In the genomic region with DNA sequence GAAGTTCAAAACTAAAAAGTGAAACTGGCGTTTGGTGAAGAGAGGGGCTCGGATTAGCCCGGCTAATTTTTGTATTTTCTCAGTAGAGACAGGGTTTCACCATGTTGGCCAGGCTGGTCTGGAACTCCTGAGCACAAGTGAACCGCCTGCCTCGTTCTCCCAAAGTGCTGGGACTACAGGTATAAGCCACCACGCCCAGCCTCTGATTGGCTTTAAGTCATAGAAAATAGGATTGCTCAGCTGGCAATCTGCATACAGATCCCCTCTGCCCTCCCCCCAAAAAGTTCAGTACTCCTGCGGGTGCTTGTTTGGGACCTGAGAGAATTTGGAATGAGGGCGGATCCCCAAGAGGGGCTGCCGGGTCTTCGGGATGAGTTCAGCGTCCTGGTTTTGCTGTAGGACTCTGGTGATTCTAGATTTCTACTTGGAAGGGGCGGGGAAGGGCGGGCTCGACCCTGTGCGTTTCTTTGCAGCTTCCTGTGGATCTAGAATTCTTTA, we compare ENCODE assay signal across 8 cellular contexts. TPM values are rescaled to one million over a fixed set of nuclear protein-coding genes. Genes with fewer than 3 reads are reported as not detected.
DNase-seq lines count a peak whose midpoint lies in the region; ATAC-seq, FAIRE-seq and TF ChIP-seq lines count a peak whose summit lies in the region.

No MANE protein-coding gene starts in this region.

- no peaks in the 10 kb centered on the region for H4K20me1 ChIP-seq in HCT116 (ENCODE audit: insufficient read depth)
- no peaks in the 10 kb centered on the region for H4K20me1 ChIP-seq in hepatocyte (ENCODE audit: insufficient read depth, poor library complexity, severe bottlenecking)

- TF ChIP-seq CTCF in HCT116 (IDR thresholded peaks at IDR 0.05 in 2 of 3, conservative IDR thresholded peaks at IDR 0.05 in 1 of 3; ENCODE audit: borderline replicate concordance in 1 of 3, insufficient read depth in 1 of 3, low read depth in 2 of 3, low read length in 2 of 3) (no peak), hepatocyte (IDR thresholded peaks at IDR 0.05; ENCODE audit: poor library complexity) (no peak)

- POLR2A ChIA-PET in HCT116 (lab: Charles Lee) (no interaction called here), T-cell (lab: Charles Lee) (interaction anchor here in 1 of 2 donors (1.0 kb wide), 1 partner anchor 27 kb away, joined by 19 read pairs; no protein-coding TSS in a partner anchor)

- DNase-seq in HCT116 (ENCODE audit: low read depth, low spot score) (no peak), T-cell (no peak), hepatocyte (ENCODE audit: low spot score) (peak; percentile 6), SW480 (ENCODE audit: low spot score) (no peak), frontal cortex (ENCODE audit: low spot score in 2 of 2) (no peak)
- DNase-seq in stimulated activated effector memory CD8-positive, alpha-beta T cell treated with anti-CD3 and anti-CD28 coated beads, Interleukin-12 subunit alpha, Interleukin-12 subunit beta, amount 100 ng/mL, for 72 hours (ENCODE audit: low spot score in 2 of 2) = no peak

- 43% methylated on average over 15 of the region's 15 CpGs for WGBS in hepatocyte (ENCODE audit: low lambda C conversion rate, missing lambda C conversion rate)

- H2AFZ ChIP-seq in HCT116 (ENCODE audit: low read depth, low read length, poor library complexity, severe bottlenecking) (no peak overlapping the region), hepatocyte (peak overlapping the region; percentile 61)

- peak overlapping the region; percentile 78 to 99 (median 84) for H3K4me3 Mint-ChIP-seq in T-cell
- peak overlapping the region; percentile 96 for H3K4me3 Mint-ChIP-seq in stimulated activated effector memory CD8-positive, alpha-beta T cell treated with anti-CD3 and anti-CD28 coated beads, Interleukin-12 subunit alpha, Interleukin-12 subunit beta, amount 100 ng/mL, for 72 hours

- H3K9me3 Mint-ChIP-seq in T-cell = no peaks in the 10 kb centered on the region
- H3K9me3 Mint-ChIP-seq in stimulated activated effector memory CD8-positive, alpha-beta T cell treated with anti-CD3 and anti-CD28 coated beads, Interleukin-12 subunit alpha, Interleukin-12 subunit beta, amount 100 ng/mL, for 72 hours = no peaks in the 10 kb centered on the region

- TF ChIP-seq POLR2A in HCT116 (IDR thresholded peaks at IDR 0.05; ENCODE audit: borderline replicate concordance, extremely low read depth, insufficient read depth, insufficient read length) = no peak

- FAIRE-seq in frontal cortex (lab: Jason Lieb, UNC) = no peak

- TF ChIP-seq RAD21 in HCT116 (IDR thresholded peaks at IDR 0.05; ENCODE audit: low read depth) = no peak

- peaks cover 23 to 36% (median 27%) of the 10 kb centered on the region in 3 donors for H3K4me1 Mint-ChIP-seq in T-cell
- H3K4me1 Mint-ChIP-seq in stimulated activated effector memory CD8-positive, alpha-beta T cell treated with anti-CD3 and anti-CD28 coated beads, Interleukin-12 subunit alpha, Interleukin-12 subunit beta, amount 100 ng/mL, for 72 hours = peaks cover 10% of the 10 kb centered on the region

- no peaks in the 10 kb centered on the region for H3K27me3 Mint-ChIP-seq in T-cell

- no peak overlapping the region for H3K27ac ChIP-seq in HCT116 (ENCODE audit: low read depth, low read length)
- H3K27ac ChIP-seq in hepatocyte = no peak overlapping the region

- intact Hi-C loops in HCT116 (cut with micrococcal nuclease) = no loop called here

- CTCF ChIA-PET in HCT116 (lab: Charles Lee) = no interaction called here
- CTCF ChIA-PET in T-cell (lab: Charles Lee) = interaction anchor here in 1 of 2 donors (1.5 kb wide), 1 partner anchor 97 kb away, joined by 5 read pairs; no protein-coding TSS in a partner anchor

- no peaks in the 10 kb centered on the region for H3K9me3 ChIP-seq in HCT116 (ENCODE audit: control insufficient read depth in 1 of 2, insufficient read depth in 1 of 2, low read depth in 1 of 2, low read length in 2 of 2)
- no peaks in the 10 kb centered on the region for H3K9me3 ChIP-seq in hepatocyte (ENCODE audit: low read depth)

- H3K9ac ChIP-seq in HCT116 (ENCODE audit: low read length) = peak overlapping the region; percentile 68

- H3K4me1 ChIP-seq in HCT116 (ENCODE audit: control insufficient read depth in 1 of 2, insufficient read depth in 2 of 2, low read length in 2 of 2) (peaks cover 0 to 4% of the 10 kb centered on the region in 2 experiments; a peak in 2 of 4 replicates), hepatocyte (ENCODE audit: insufficient read depth) (no peaks in the 10 kb centered on the region)

- H3K9me2 ChIP-seq in HCT116 (ENCODE audit: insufficient read depth) = no peaks in the 10 kb centered on the region
- no peaks in the 10 kb centered on the region for H3K9me2 ChIP-seq in hepatocyte (replicated peaks; ENCODE audit: insufficient read depth)

- peak overlapping the region; percentile 23 to 84 for H3K27ac Mint-ChIP-seq in T-cell
- H3K27ac Mint-ChIP-seq in stimulated activated effector memory CD8-positive, alpha-beta T cell treated with anti-CD3 and anti-CD28 coated beads, Interleukin-12 subunit alpha, Interleukin-12 subunit beta, amount 100 ng/mL, for 72 hours = no peak overlapping the region

- BruUV-seq in HCT116 (replicated peaks; lab: Mats Ljungman, UMichigan) = no TSS peak

- RAD21 ChIA-PET in HCT116 (lab: Charles Lee; ENCODE audit: low non-redundant PET in 1 of 2, low total read pairs in 2 of 2, uncharacterized antibody in 2 of 2, unreplicated experiment in 2 of 2) = no interaction called here

- ATAC-seq in HCT116 (peak; percentile 52), T-cell (replicated peaks in 1 of 4) (peak in 3 of 4 experiments; percentile 1 to 16 (median 1)), GM18858 (IDR thresholded peaks at IDR 0.05; ENCODE audit: unreplicated experiment) (no peak), GM21723 (IDR thresholded peaks at IDR 0.05; ENCODE audit: unreplicated experiment) (no peak)
- no peak for ATAC-seq in stimulated activated effector memory CD8-positive, alpha-beta T cell treated with anti-CD3 and anti-CD28 coated beads, Interleukin-12 subunit alpha, Interleukin-12 subunit beta, amount 100 ng/mL, for 72 hours

- no peaks in the 10 kb centered on the region for H3K27me3 ChIP-seq in HCT116 (ENCODE audit: insufficient read depth, low read length)
- H3K27me3 ChIP-seq in hepatocyte = no peaks in the 10 kb centered on the region

- no peaks in the 10 kb centered on the region for H3K36me3 ChIP-seq in HCT116 (ENCODE audit: control insufficient read depth in 1 of 2, insufficient read depth in 2 of 2, low read length in 2 of 2)
- no peaks in the 10 kb centered on the region for H3K36me3 ChIP-seq in hepatocyte (replicated peaks; ENCODE audit: insufficient read depth, low read depth)

- H3K36me3 Mint-ChIP-seq in T-cell = no peaks in the 10 kb centered on the region
- peaks cover 19% of the 10 kb centered on the region for H3K36me3 Mint-ChIP-seq in stimulated activated effector memory CD8-positive, alpha-beta T cell treated with anti-CD3 and anti-CD28 coated beads, Interleukin-12 subunit alpha, Interleukin-12 subunit beta, amount 100 ng/mL, for 72 hours

- H3K79me2 ChIP-seq in HCT116 (ENCODE audit: insufficient read depth, low read length) = peaks cover 27% of the 10 kb centered on the region
- H3K79me2 ChIP-seq in hepatocyte = peaks cover 5% of the 10 kb centered on the region

- H3K4me3 ChIP-seq in HCT116 (replicated peaks in 1 of 2; ENCODE audit: low read depth in 1 of 2, low read length in 2 of 2) (peak overlapping the region; percentile 39 to 60), hepatocyte (peak overlapping the region; percentile 58)

- H3K4me2 ChIP-seq in HCT116 (ENCODE audit: low read length) (peak overlapping the region; percentile 80), hepatocyte (peak overlapping the region; percentile 71)

TF ChIP-seq in HCT116, 20 proteins besides CTCF, POLR2A, EP300 and RAD21 (continues in another document):
- no peak for TF ChIP-seq FOSL1 (IDR thresholded peaks at IDR 0.05; ENCODE audit: low read depth)
- TF ChIP-seq CEBPB (IDR thresholded peaks at IDR 0.05; ENCODE audit: low read depth) = no peak
- TF ChIP-seq ELF1 (IDR thresholded peaks at IDR 0.05; ENCODE audit: borderline replicate concordance, low read depth) = no peak
- no peak for TF ChIP-seq ZFX (IDR thresholded peaks at IDR 0.05)
- TF ChIP-seq TCF7L2 (IDR thresholded peaks at IDR 0.05; ENCODE audit: borderline replicate concordance, extremely low read depth, insufficient read depth, insufficient read length) = no peak
- no peak for TF ChIP-seq EZH2 (IDR thresholded peaks at IDR 0.05)
- no peak for TF ChIP-seq SIN3A (IDR thresholded peaks at IDR 0.05; ENCODE audit: low read depth)
- no peak for TF ChIP-seq ZNF274 (IDR thresholded peaks at IDR 0.05; ENCODE audit: low read depth, low read length)
- no peak for TF ChIP-seq CBX3 (IDR thresholded peaks at IDR 0.05; ENCODE audit: low read depth)
- TF ChIP-seq EZH2phosphoT487 (IDR thresholded peaks at IDR 0.05; ENCODE audit: borderline replicate concordance) = no peak
- TF ChIP-seq EGR1 (IDR thresholded peaks at IDR 0.05; ENCODE audit: low read depth) = no peak
- TF ChIP-seq POLR2AphosphoS5 (IDR thresholded peaks at IDR 0.05; ENCODE audit: low read depth, low read length) = no peak
- TF ChIP-seq, protein P1, sequence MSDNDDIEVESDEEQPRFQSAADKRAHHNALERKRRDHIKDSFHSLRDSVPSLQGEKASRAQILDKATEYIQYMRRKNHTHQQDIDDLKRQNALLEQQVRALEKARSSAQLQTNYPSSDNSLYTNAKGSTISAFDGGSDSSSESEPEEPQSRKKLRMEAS (IDR thresholded peaks at IDR 0.05) = no peak
- TF ChIP-seq JUND (IDR thresholded peaks at IDR 0.05) = no peak
- no peak for TF ChIP-seq YY1 (IDR thresholded peaks at IDR 0.05; ENCODE audit: extremely low read depth, insufficient replicate concordance, low read depth, low read length)
- TF ChIP-seq SRF (IDR thresholded peaks at IDR 0.05; ENCODE audit: low read depth) = no peak

RNA-seq across cellular contexts. Expression of gene PRKX, which starts 0.5 kb away (rescaled TPM):
- total RNA-seq in HCT116 (2021; ENCODE audit: unreplicated experiment) (26.7 TPM), T-cell (10 to 100 TPM; 55.9 to 83.2 (median 63.2) TPM), hepatocyte (18.2 and 18.5 TPM in 2 replicates), frontal cortex (14.3 TPM)
- polyA plus RNA-seq in HCT116 (2012) = 11.0 and 11.1 TPM in 2 replicates
- polyA plus RNA-seq in hepatocyte = 10.7 and 12.1 TPM in 2 replicates

Comparison
In these comparisons a context has a peak if more than half of its experiments do, and no peak if none do; other contexts are left out.
1. ATAC-seq: peak in HCT116 (single experiment) and T-cell (3 of 4); none in stimulated activated effector memory CD8-positive, alpha-beta T cell treated with anti-CD3 and anti-CD28 coated beads, Interleukin-12 subunit alpha, Interleukin-12 subunit beta, amount 100 ng/mL, for 72 hours (single experiment), GM18858 (single experiment) and GM21723 (single experiment).